In the genomic region with DNA sequence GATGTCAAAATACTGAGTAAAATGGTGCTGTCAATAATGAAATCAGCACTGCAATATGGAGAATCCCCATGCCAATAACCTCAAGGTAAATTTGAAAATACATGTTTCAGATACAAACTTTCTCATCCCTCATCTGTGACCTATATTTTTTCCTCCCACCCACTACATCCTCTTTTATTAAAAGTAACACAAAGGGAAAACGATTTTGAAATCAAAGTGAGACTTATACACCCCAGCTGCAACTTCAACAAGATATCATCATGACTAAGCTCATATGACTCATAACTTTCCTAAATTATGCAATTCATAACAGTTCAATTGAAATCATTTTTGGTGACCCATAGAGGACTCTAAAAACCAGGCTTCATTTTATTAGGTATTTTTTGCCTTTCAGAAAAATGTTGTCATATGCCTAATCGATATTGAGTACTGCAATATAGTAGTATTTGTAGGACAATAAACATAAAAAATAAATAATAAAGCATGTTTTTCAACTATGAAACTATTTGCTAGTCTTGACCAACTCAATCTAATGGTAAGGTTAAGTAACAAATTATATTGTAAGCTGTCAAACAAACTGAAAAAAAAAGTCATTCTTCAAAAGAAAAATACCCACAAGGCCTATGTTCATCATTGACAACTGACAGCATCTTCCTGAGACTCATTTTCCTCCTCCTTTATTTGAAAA, we compare ENCODE assay signal across 1 cellular context.
TF ChIP-seq lines count a peak whose summit lies in the region.

No MANE protein-coding gene starts in this region.

TF ChIP-seq in HCT116, 20 proteins besides CTCF, POLR2A, EP300 and RAD21 (continued from another document):
- TF ChIP-seq, protein P1, sequence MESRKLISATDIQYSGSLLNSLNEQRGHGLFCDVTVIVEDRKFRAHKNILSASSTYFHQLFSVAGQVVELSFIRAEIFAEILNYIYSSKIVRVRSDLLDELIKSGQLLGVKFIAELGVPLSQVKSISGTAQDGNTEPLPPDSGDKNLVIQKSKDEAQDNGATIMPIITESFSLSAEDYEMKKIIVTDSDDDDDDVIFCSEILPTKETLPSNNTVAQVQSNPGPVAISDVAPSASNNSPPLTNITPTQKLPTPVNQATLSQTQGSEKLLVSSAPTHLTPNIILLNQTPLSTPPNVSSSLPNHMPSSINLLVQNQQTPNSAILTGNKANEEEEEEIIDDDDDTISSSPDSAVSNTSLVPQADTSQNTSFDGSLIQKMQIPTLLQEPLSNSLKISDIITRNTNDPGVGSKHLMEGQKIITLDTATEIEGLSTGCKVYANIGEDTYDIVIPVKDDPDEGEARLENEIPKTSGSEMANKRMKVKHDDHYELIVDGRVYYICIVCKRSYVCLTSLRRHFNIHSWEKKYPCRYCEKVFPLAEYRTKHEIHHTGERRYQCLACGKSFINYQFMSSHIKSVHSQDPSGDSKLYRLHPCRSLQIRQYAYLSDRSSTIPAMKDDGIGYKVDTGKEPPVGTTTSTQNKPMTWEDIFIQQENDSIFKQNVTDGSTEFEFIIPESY (IDR thresholded peaks at IDR 0.05; ENCODE audit: extremely low read depth, insufficient replicate concordance, low read length) = no peak
- TF ChIP-seq CEBPB (IDR thresholded peaks at IDR 0.05; ENCODE audit: low read depth) (peak; percentile 99), CBX3 (IDR thresholded peaks at IDR 0.05; ENCODE audit: low read depth) (peak; percentile 71; the same call in 1 of the 2 replicates)
